In the genomic region with DNA sequence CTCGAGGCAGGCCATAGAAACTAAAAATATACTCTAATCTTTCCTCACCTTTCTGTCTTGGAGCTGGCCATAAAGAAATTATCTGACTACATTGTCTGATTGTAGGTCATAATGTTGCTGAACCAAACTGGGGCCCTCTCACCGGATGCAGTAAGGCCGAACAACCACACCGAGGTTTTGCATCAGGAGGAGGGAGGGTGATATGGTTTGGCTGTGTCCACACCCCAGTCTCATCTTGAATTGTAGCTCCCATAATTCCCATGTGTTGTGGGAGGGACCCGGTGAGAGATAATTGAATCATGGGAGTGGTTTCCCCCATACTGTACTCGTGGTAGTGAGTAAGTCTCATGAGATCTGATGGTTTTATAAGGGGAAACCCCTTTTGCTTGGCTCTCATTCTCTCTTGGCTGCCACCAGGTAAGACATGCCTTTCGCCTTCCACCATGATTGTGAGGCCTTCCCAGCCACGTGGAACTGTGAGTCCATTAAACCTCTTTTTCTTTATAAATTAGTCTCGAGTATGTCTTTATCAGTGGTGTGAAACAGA, we compare ENCODE assay signal across 8 cellular contexts. TPM values are rescaled to one million over a fixed set of nuclear protein-coding genes. Genes with fewer than 3 reads are reported as not detected.
DNase-seq lines count a peak whose midpoint lies in the region; ATAC-seq lines count a peak whose summit lies in the region.
"Not testable (repeated sequence)": the region's sequence is repeated elsewhere in the genome, so short reads cannot be mapped to it uniquely, and the experiment has no call there.
"Had no signal": no experiment of that assay in that cellular context is flagged by ENCODE, and none has a peak within 500 bp of the region (broad histone marks: within the 10 kb centered on the region; RNA-seq: fewer than 3 reads in every experiment).

No MANE protein-coding gene starts in this region.

- H3K4me1 Mint-ChIP-seq in activated CD4-positive, alpha-beta T cell treated with anti-CD3 and anti-CD28 coated beads for 36 hours, result peaks cover 18% of the 10 kb centered on the region
- H3K4me1 Mint-ChIP-seq in activated T-cell treated with anti-CD3 and anti-CD28 coated beads, Interleukin-2, amount 50 U/mL, for 4 hours (ENCODE audit: low read depth), result peaks cover 18% of the 10 kb centered on the region
- H3K4me1 Mint-ChIP-seq in activated naive CD8-positive, alpha-beta T cell treated with anti-CD3 and anti-CD28 coated beads, Interleukin-2, amount 50 U/mL, for 24 hours, result peaks cover 15% of the 10 kb centered on the region
- H3K4me1 Mint-ChIP-seq in effector memory CD8-positive, alpha-beta T cell (ENCODE audit: low read depth in 2 of 2), result not testable (repeated sequence)
- peaks cover 9 to 18% (median 16%) of the 10 kb centered on the region in 4 donors for H3K4me1 Mint-ChIP-seq in naive thymus-derived CD8-positive, alpha-beta T cell

- intact Hi-C loops in activated CD4-positive, alpha-beta T cell treated with anti-CD3 and anti-CD28 coated beads for 36 hours (cut with DNase I, micrococcal nuclease), result not testable (repeated sequence)

- H3K9me3 ChIP-seq in subcutaneous abdominal adipose tissue (ENCODE audit: control insufficient read depth in 5 of 5, low read length in 5 of 5), result not testable (repeated sequence)

- CTCF ChIA-PET in activated CD4-positive, alpha-beta T cell treated with anti-CD3 and anti-CD28 coated beads for 36 hours (lab: Charles Lee), result interaction anchor here (1.0 to 4.2 kb wide), 3 partner anchors 13 to 24 kb away, joined by 3 to 32 read pairs (median 5); no protein-coding TSS in a partner anchor

- H3K27me3 ChIP-seq in subcutaneous abdominal adipose tissue (ENCODE audit: control insufficient read depth in 5 of 5, insufficient read depth in 4 of 5, low read length in 5 of 5), result not testable (repeated sequence)

- H3K36me3 ChIP-seq in subcutaneous abdominal adipose tissue (ENCODE audit: control insufficient read depth in 5 of 5, insufficient read depth in 5 of 5, low read length in 5 of 5), result not testable (repeated sequence)

- peak; percentile 38 for DNase-seq in activated CD4-positive, alpha-beta T cell treated with anti-CD3 and anti-CD28 coated beads for 36 hours
- DNase-seq in activated T-cell treated with anti-CD3 and anti-CD28 coated beads, Interleukin-2, amount 50 U/mL, for 4 hours; activated naive CD8-positive, alpha-beta T cell treated with anti-CD3 and anti-CD28 coated beads, Interleukin-2, amount 50 U/mL, for 24 hours; effector memory CD8-positive, alpha-beta T cell; naive thymus-derived CD8-positive, alpha-beta T cell: not testable (repeated sequence)
- peak; percentile 28 for DNase-seq in stimulated activated CD4-positive, alpha-beta T cell treated with anti-CD3 and anti-CD28 coated beads, Interleukin-4, amount 100 ng/mL, for 24 hours

- POLR2A ChIA-PET in activated CD4-positive, alpha-beta T cell treated with anti-CD3 and anti-CD28 coated beads for 36 hours (lab: Charles Lee); naive thymus-derived CD8-positive, alpha-beta T cell (lab: Charles Lee): not testable (repeated sequence)

- H3K36me3 Mint-ChIP-seq in activated CD4-positive, alpha-beta T cell treated with anti-CD3 and anti-CD28 coated beads for 36 hours (ENCODE audit: low read depth); activated T-cell treated with anti-CD3 and anti-CD28 coated beads, Interleukin-2, amount 50 U/mL, for 4 hours (ENCODE audit: insufficient read depth); activated naive CD8-positive, alpha-beta T cell treated with anti-CD3 and anti-CD28 coated beads, Interleukin-2, amount 50 U/mL, for 24 hours (ENCODE audit: low read depth); effector memory CD8-positive, alpha-beta T cell (ENCODE audit: insufficient read depth); naive thymus-derived CD8-positive, alpha-beta T cell: not testable (repeated sequence)

- peak; percentile 69 for ATAC-seq in activated CD4-positive, alpha-beta T cell treated with anti-CD3 and anti-CD28 coated beads for 36 hours
- ATAC-seq in activated T-cell treated with anti-CD3 and anti-CD28 coated beads, Interleukin-2, amount 50 U/mL, for 4 hours, result peak; percentile 48 to 73
- ATAC-seq in activated naive CD8-positive, alpha-beta T cell treated with anti-CD3 and anti-CD28 coated beads, Interleukin-2, amount 50 U/mL, for 24 hours, result peak; percentile 52
- ATAC-seq in effector memory CD8-positive, alpha-beta T cell (replicated peaks), result peak; percentile 57
- not testable (repeated sequence) for ATAC-seq in naive thymus-derived CD8-positive, alpha-beta T cell

- H3K4me3 ChIP-seq in subcutaneous abdominal adipose tissue (ENCODE audit: low read depth in 1 of 5, low read length in 5 of 5), result not testable (repeated sequence)

- H3K9ac ChIP-seq in subcutaneous abdominal adipose tissue (ENCODE audit: low read length in 5 of 5), result peak overlapping the region in 1 of 5 donors; percentile 6

- peaks cover 14 to 20% (median 19%) of the 10 kb centered on the region in 5 donors for H3K4me1 ChIP-seq in subcutaneous abdominal adipose tissue (ENCODE audit: control insufficient read depth in 5 of 5, insufficient read depth in 5 of 5, low read length in 5 of 5)

- peak overlapping the region; percentile 82 for H3K27ac ChIP-seq in subcutaneous abdominal adipose tissue (ENCODE audit: low read depth, low read length)

- H3K27me3 Mint-ChIP-seq in activated CD4-positive, alpha-beta T cell treated with anti-CD3 and anti-CD28 coated beads for 36 hours; activated T-cell treated with anti-CD3 and anti-CD28 coated beads, Interleukin-2, amount 50 U/mL, for 4 hours (ENCODE audit: low read depth); activated naive CD8-positive, alpha-beta T cell treated with anti-CD3 and anti-CD28 coated beads, Interleukin-2, amount 50 U/mL, for 24 hours; naive thymus-derived CD8-positive, alpha-beta T cell: not testable (repeated sequence)
- peaks cover 10 to 16% of the 10 kb centered on the region in 2 donors for H3K27me3 Mint-ChIP-seq in effector memory CD8-positive, alpha-beta T cell

- H3K27ac Mint-ChIP-seq in activated CD4-positive, alpha-beta T cell treated with anti-CD3 and anti-CD28 coated beads for 36 hours, result peak overlapping the region; percentile 28
- H3K27ac Mint-ChIP-seq in activated naive CD8-positive, alpha-beta T cell treated with anti-CD3 and anti-CD28 coated beads, Interleukin-2, amount 50 U/mL, for 24 hours, result peak overlapping the region; percentile 8
- H3K27ac Mint-ChIP-seq in effector memory CD8-positive, alpha-beta T cell, result peak overlapping the region; percentile 26 to 45
- H3K27ac Mint-ChIP-seq in naive thymus-derived CD8-positive, alpha-beta T cell, result peak overlapping the region in 6 of 10 donors; percentile 58 to 80 (median 65)

- H3K4me3 Mint-ChIP-seq in activated CD4-positive, alpha-beta T cell treated with anti-CD3 and anti-CD28 coated beads for 36 hours; activated T-cell treated with anti-CD3 and anti-CD28 coated beads, Interleukin-2, amount 50 U/mL, for 4 hours; activated naive CD8-positive, alpha-beta T cell treated with anti-CD3 and anti-CD28 coated beads, Interleukin-2, amount 50 U/mL, for 24 hours; effector memory CD8-positive, alpha-beta T cell: not testable (repeated sequence)
- peak overlapping the region in 1 of 10 donors; percentile 15 for H3K4me3 Mint-ChIP-seq in naive thymus-derived CD8-positive, alpha-beta T cell

- not testable (repeated sequence) for H3K9me3 Mint-ChIP-seq in activated CD4-positive, alpha-beta T cell treated with anti-CD3 and anti-CD28 coated beads for 36 hours (ENCODE audit: low read depth); activated T-cell treated with anti-CD3 and anti-CD28 coated beads, Interleukin-2, amount 50 U/mL, for 4 hours; activated naive CD8-positive, alpha-beta T cell treated with anti-CD3 and anti-CD28 coated beads, Interleukin-2, amount 50 U/mL, for 24 hours; effector memory CD8-positive, alpha-beta T cell; naive thymus-derived CD8-positive, alpha-beta T cell

RNA-seq across cellular contexts. Expression of a gene that starts 19.4 kb away (rescaled TPM):
- total RNA-seq in activated CD4-positive, alpha-beta T cell treated with anti-CD3 and anti-CD28 coated beads for 36 hours, result 10 to 100 TPM; 13.8 to 14.5 TPM
- 10 to 100 TPM in 2 of 3 donors, 1 to 10 TPM in 1; 8.6 to 10.9 (median 10.4) TPM for total RNA-seq in activated T-cell treated with anti-CD3 and anti-CD28 coated beads, Interleukin-2, amount 50 U/mL, for 4 hours
- total RNA-seq in naive thymus-derived CD8-positive, alpha-beta T cell, result 1 to 10 TPM; 3.4 to 5.3 TPM
- polyA plus RNA-seq in naive thymus-derived CD8-positive, alpha-beta T cell, result 1 to 10 TPM in 1 of 3 donors, under 1 TPM in 2; 0.51 to 2.2 (median 0.95) TPM
- polyA plus RNA-seq: CD14-positive monocyte had no signal

Comparison
In these comparisons a context has a peak if more than half of its experiments do, and no peak if none do; other contexts are left out.
1. H3K27ac Mint-ChIP-seq: peak in every context shown above with its lines; median percentile 65 in naive thymus-derived CD8-positive, alpha-beta T cell; 36 in effector memory CD8-positive, alpha-beta T cell; 28 in activated CD4-positive, alpha-beta T cell treated with anti-CD3 and anti-CD28 coated beads for 36 hours; 8 in activated naive CD8-positive, alpha-beta T cell treated with anti-CD3 and anti-CD28 coated beads, Interleukin-2, amount 50 U/mL, for 24 hours.